ENCODE assay signal across 16 cellular contexts in the genomic region with DNA sequence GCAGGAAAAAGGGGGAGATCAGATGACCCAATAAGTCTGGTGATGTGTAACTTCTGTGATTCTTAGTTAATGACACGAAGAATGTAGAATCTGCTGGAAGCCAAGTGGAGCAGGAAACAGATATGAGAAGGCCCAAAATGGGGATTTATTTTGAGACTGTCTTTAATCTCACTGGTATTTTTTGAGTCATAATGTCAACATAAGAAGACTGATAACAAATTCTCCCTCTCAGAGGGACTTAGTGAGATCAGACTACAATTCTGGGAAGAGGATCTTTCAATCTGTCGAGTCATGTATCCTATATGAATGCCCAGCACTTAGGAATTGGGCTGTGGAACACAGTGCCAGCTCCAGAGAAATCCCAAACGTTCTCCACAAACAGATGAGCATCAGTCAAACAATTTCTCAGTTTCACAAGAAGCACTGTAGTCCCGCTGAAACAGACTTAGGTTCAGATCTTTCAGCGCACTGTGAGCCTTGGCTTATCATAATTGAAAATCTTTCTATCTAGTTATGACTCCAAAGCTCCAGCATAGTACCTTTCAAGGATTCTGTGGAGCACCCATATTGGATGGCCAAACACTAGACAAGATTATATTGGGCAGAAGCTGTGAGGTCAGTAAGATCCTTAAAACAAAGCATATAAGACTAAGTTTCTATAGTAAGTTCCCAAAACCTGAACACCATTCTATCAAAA.
DNase-seq lines count a peak whose midpoint lies in the region; ATAC-seq, FAIRE-seq and TF ChIP-seq lines count a peak whose summit lies in the region.
"Had no signal": no experiment of that assay in that cellular context is flagged by ENCODE, and none has a peak within 500 bp of the region (broad histone marks: within the 10 kb centered on the region; RNA-seq: fewer than 3 reads in every experiment).

No MANE protein-coding gene starts in this region.

- no peaks in the 10 kb centered on the region for H3K36me3 ChIP-seq in left ventricle myocardium inferior
- H3K36me3 ChIP-seq in astrocyte (ENCODE audit: insufficient read depth, low read length), result no peaks in the 10 kb centered on the region
- no peaks in the 10 kb centered on the region for H3K36me3 ChIP-seq in hepatocyte (replicated peaks; ENCODE audit: insufficient read depth, low read depth)
- H3K36me3 ChIP-seq: left lung, neural progenitor cell had no signal

- no peaks in the 10 kb centered on the region for H4K20me1 ChIP-seq in astrocyte (ENCODE audit: insufficient read depth, low read length)
- H4K20me1 ChIP-seq in hepatocyte (ENCODE audit: insufficient read depth, poor library complexity, severe bottlenecking), result no peaks in the 10 kb centered on the region

- H3K4me1 ChIP-seq in left ventricle myocardium inferior (no peaks in the 10 kb centered on the region), astrocyte (ENCODE audit: insufficient read depth, low read length) (peaks cover 15% of the 10 kb centered on the region), hepatocyte (ENCODE audit: insufficient read depth) (no peaks in the 10 kb centered on the region)
- H3K4me1 ChIP-seq: left lung, neural progenitor cell, testis had no signal

- H3K36me3 Mint-ChIP-seq in astrocyte (ENCODE audit: low read depth, unreplicated experiment), result no peaks in the 10 kb centered on the region
- H3K36me3 Mint-ChIP-seq: activated naive CD8-positive, alpha-beta T cell treated with anti-CD3 and anti-CD28 coated beads for 36 hours; neural progenitor cell had no signal

- TF ChIP-seq CTCF in left ventricle myocardium inferior (IDR thresholded peaks at IDR 0.05; ENCODE audit: borderline replicate concordance), result no peak
- no peak for TF ChIP-seq CTCF in astrocyte (IDR thresholded peaks at IDR 0.05; ENCODE audit: insufficient read depth, low read depth, low read length)
- no peak for TF ChIP-seq CTCF in hepatocyte (IDR thresholded peaks at IDR 0.05; ENCODE audit: poor library complexity)

- H3K9me3 Mint-ChIP-seq in astrocyte (ENCODE audit: unreplicated experiment), result no peaks in the 10 kb centered on the region

- H2AFZ ChIP-seq in astrocyte (ENCODE audit: low read depth, low read length) (peak overlapping the region; percentile 22), hepatocyte (no peak overlapping the region)
- H2AFZ ChIP-seq: neural progenitor cell had no signal

- H3K9me3 ChIP-seq in left ventricle myocardium inferior (replicated peaks) (no peaks in the 10 kb centered on the region), astrocyte (ENCODE audit: insufficient read depth, low read depth, low read length) (no peaks in the 10 kb centered on the region), hepatocyte (ENCODE audit: low read depth) (no peaks in the 10 kb centered on the region)
- H3K9me3 ChIP-seq: left lung, testis had no signal

- peak overlapping the region; percentile 77 for H3K9ac ChIP-seq in astrocyte (ENCODE audit: low read length)
- H3K9ac ChIP-seq: neural progenitor cell had no signal

- ATAC-seq in left cardiac atrium (peak; percentile 38 to 66), GM18861 (IDR thresholded peaks at IDR 0.05; ENCODE audit: unreplicated experiment) (no peak), GM19397 (IDR thresholded peaks at IDR 0.05; ENCODE audit: unreplicated experiment) (no peak)
- ATAC-seq: left lung had no signal

- no peaks in the 10 kb centered on the region for H3K79me2 ChIP-seq in astrocyte (ENCODE audit: insufficient read depth, low read length)
- no peaks in the 10 kb centered on the region for H3K79me2 ChIP-seq in hepatocyte

- H3K27me3 Mint-ChIP-seq in astrocyte (ENCODE audit: low read depth, unreplicated experiment), result no peaks in the 10 kb centered on the region
- H3K27me3 Mint-ChIP-seq: activated naive CD8-positive, alpha-beta T cell treated with anti-CD3 and anti-CD28 coated beads for 36 hours had no signal

- no peaks in the 10 kb centered on the region for H3K27me3 ChIP-seq in left ventricle myocardium inferior (ENCODE audit: low read depth)
- H3K27me3 ChIP-seq in astrocyte (ENCODE audit: insufficient read depth, low read length), result no peaks in the 10 kb centered on the region
- no peaks in the 10 kb centered on the region for H3K27me3 ChIP-seq in hepatocyte
- H3K27me3 ChIP-seq: dorsolateral prefrontal cortex, left lung, neural progenitor cell, testis had no signal

- no peak overlapping the region for H3K4me3 Mint-ChIP-seq in astrocyte (ENCODE audit: unreplicated experiment)
- H3K4me3 Mint-ChIP-seq: activated naive CD8-positive, alpha-beta T cell treated with anti-CD3 and anti-CD28 coated beads for 36 hours; neural progenitor cell had no signal

- no peak overlapping the region for H3K27ac ChIP-seq in left ventricle myocardium inferior (replicated peaks)
- H3K27ac ChIP-seq in astrocyte (ENCODE audit: low read depth, low read length), result peak overlapping the region; percentile 96
- peak overlapping the region; percentile 81 for H3K27ac ChIP-seq in hepatocyte
- H3K27ac ChIP-seq: 22Rv1, dorsolateral prefrontal cortex, left lung, neural progenitor cell, testis, VCaP had no signal

- DNase-seq in left cardiac atrium, result no peak
- DNase-seq in left ventricle myocardium inferior, result no peak
- peak; percentile 91 for DNase-seq in astrocyte (ENCODE audit: low read depth)
- DNase-seq in hepatocyte (ENCODE audit: low spot score), result peak; percentile 25
- no peak for DNase-seq in activated gamma-delta T cell (lab: John Stamatoyannopoulos, UW)
- no peak for DNase-seq in activated CD4-positive, alpha-beta T cell treated with anti-CD3 and anti-CD28 coated beads, Interleukin-2, amount 50 U/mL, for 4 hours
- DNase-seq: activated CD8-positive, alpha-beta memory T cell treated with anti-CD3 and anti-CD28 coated beads, Interleukin-2, amount 50 U/mL, for 48 hours; activated naive CD8-positive, alpha-beta T cell treated with anti-CD3 and anti-CD28 coated beads for 36 hours; dorsolateral prefrontal cortex; left lung; testis had no signal

- peak overlapping the region; percentile 91 for H3K27ac Mint-ChIP-seq in astrocyte (ENCODE audit: unreplicated experiment)
- H3K27ac Mint-ChIP-seq: activated naive CD8-positive, alpha-beta T cell treated with anti-CD3 and anti-CD28 coated beads for 36 hours; neural progenitor cell had no signal

- H3K9me2 ChIP-seq in hepatocyte (replicated peaks; ENCODE audit: insufficient read depth), result no peaks in the 10 kb centered on the region

- FAIRE-seq in astrocyte (lab: Jason Lieb, UNC), result peak; percentile 59

- 40% methylated on average over 5 of the region's 5 CpGs for WGBS in hepatocyte (ENCODE audit: low lambda C conversion rate, missing lambda C conversion rate)

- H3K4me3 ChIP-seq in left ventricle myocardium inferior, result no peak overlapping the region
- H3K4me3 ChIP-seq in astrocyte (ENCODE audit: insufficient read depth, low read depth, low read length), result no peak overlapping the region
- H3K4me3 ChIP-seq in hepatocyte, result no peak overlapping the region
- H3K4me3 ChIP-seq: dorsolateral prefrontal cortex, left lung, neural progenitor cell, testis had no signal

- intact Hi-C loops in left cardiac atrium (cut with DNase I) (no loop called here), left ventricle myocardium inferior (cut with micrococcal nuclease) (no loop called here)

- peaks cover 15% of the 10 kb centered on the region for H3K4me1 Mint-ChIP-seq in astrocyte (ENCODE audit: low read depth, unreplicated experiment)
- H3K4me1 Mint-ChIP-seq: activated naive CD8-positive, alpha-beta T cell treated with anti-CD3 and anti-CD28 coated beads for 36 hours; neural progenitor cell had no signal

- peak overlapping the region; percentile 65 for H3K4me2 ChIP-seq in astrocyte (ENCODE audit: low read length)
- peak overlapping the region; percentile 36 for H3K4me2 ChIP-seq in hepatocyte
- H3K4me2 ChIP-seq: neural progenitor cell had no signal

Comparison
In these comparisons a context has a peak if more than half of its experiments do, and no peak if none do; other contexts are left out.
1. ATAC-seq: peak in left cardiac atrium (2 of 2); none in GM18861 (single experiment) and GM19397 (single experiment).
2. DNase-seq: peak in astrocyte (single experiment) and hepatocyte (single experiment); none in left cardiac atrium (single experiment), left ventricle myocardium inferior (single experiment), activated gamma-delta T cell (single experiment) and activated CD4-positive, alpha-beta T cell treated with anti-CD3 and anti-CD28 coated beads, Interleukin-2, amount 50 U/mL, for 4 hours (0 of 2).